8 cellular contexts compared by ENCODE assay signal in the genomic region with DNA sequence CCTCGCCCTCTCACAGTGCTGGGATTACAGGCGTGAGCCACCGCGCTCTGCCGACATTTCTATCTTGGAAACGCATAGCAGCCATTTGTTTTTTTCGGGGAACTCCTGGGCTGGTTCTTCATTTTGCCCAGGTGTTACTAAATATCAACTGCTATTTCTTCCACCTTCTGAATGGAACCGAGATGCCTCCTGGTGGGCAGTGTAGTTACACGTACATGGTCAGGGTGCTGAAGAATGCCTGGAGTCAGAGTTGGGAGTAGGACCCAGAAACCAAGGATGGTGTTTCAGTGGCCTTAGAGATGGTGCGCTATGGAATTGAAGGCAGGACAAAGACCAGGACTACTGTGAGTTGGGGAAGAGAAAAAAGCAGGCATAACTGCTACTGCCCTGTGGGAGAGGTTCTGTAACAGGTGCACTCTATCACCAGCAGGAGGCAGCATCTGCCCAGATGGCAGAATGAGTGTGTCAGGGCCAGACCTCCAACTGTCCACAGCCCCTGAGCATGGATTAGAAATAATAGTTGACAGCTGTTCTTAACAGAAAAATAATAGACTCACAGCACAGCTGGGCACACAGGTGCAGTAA.
DNase-seq lines count a peak whose midpoint lies in the region; ATAC-seq, FAIRE-seq and TF ChIP-seq lines count a peak whose summit lies in the region.

No MANE protein-coding gene starts in this region.

- WGBS in pancreas, 2 donors = 67 to 71% methylated on average over 10 of the region's 10 CpGs

- no peak overlapping the region for H3K27ac ChIP-seq in pancreas

- H3K9me3 ChIP-seq in pancreas = no peaks in the 10 kb centered on the region

- H3K4me1 ChIP-seq in pancreas = no peaks in the 10 kb centered on the region

- peak in 3 of 4 donors; percentile 21 to 37 (median 32) for TF ChIP-seq CTCF in pancreas (IDR thresholded peaks at IDR 0.05)

- no peaks in the 10 kb centered on the region for H3K36me3 ChIP-seq in pancreas

- H3K4me3 ChIP-seq in pancreas = no peak overlapping the region

- peak; percentile 65 for DNase-seq in activated effector memory CD4-positive, alpha-beta T cell treated with anti-CD3 and anti-CD28 coated beads, Interleukin-2, amount 50 U/mL, for 16 hours
- no peak for DNase-seq in activated effector memory CD4-positive, alpha-beta T cell treated with Interleukin-2 at 50 U/mL for 16 hours
- DNase-seq in SW 1271 (lab: John Stamatoyannopoulos, UW) = peak; percentile 0 to 13
- peak; percentile 47 for DNase-seq in ecto neural progenitor cell (ENCODE audit: low spot score)
- DNase-seq in pancreas = peak in 2 of 6 donors; percentile 17 to 20
- DNase-seq in NCI-H2107 (lab: John Stamatoyannopoulos, UW) = no peak
- no peak for DNase-seq in NCI-H1092 treated with DMSO at 0.1 percent for 48 hours (lab: John Stamatoyannopoulos, UW)

- FAIRE-seq in pancreas (lab: Jason Lieb, UNC) = no peak

- peak; percentile 66 for ATAC-seq in HG03097 (IDR thresholded peaks at IDR 0.05; ENCODE audit: low FRiP score, unreplicated experiment)
- peak in 3 of 4 donors; percentile 53 to 65 (median 57) for ATAC-seq in pancreas

- intact Hi-C loops in pancreas (cut with DNase I) = no loop called here

- H3K27me3 ChIP-seq in pancreas = no peaks in the 10 kb centered on the region

Comparison
In these comparisons a context has a peak if more than half of its experiments do, and no peak if none do; other contexts are left out.
1. DNase-seq: peak in activated effector memory CD4-positive, alpha-beta T cell treated with anti-CD3 and anti-CD28 coated beads, Interleukin-2, amount 50 U/mL, for 16 hours (single experiment), SW 1271 (2 of 2) and ecto neural progenitor cell (single experiment); none in activated effector memory CD4-positive, alpha-beta T cell treated with Interleukin-2 at 50 U/mL for 16 hours (single experiment), NCI-H2107 (single experiment) and NCI-H1092 treated with DMSO at 0.1 percent for 48 hours (single experiment).